In genomic region chr6:4775591-4776492, GRCh38 we compare ENCODE assay signal across 8 cellular contexts. TPM values are rescaled to one million over a fixed set of nuclear protein-coding genes. Genes with fewer than 3 reads are reported as not detected.
DNase-seq lines count a peak whose midpoint lies in the region; ATAC-seq, FAIRE-seq and TF ChIP-seq lines count a peak whose summit lies in the region.

A gene with protein sequence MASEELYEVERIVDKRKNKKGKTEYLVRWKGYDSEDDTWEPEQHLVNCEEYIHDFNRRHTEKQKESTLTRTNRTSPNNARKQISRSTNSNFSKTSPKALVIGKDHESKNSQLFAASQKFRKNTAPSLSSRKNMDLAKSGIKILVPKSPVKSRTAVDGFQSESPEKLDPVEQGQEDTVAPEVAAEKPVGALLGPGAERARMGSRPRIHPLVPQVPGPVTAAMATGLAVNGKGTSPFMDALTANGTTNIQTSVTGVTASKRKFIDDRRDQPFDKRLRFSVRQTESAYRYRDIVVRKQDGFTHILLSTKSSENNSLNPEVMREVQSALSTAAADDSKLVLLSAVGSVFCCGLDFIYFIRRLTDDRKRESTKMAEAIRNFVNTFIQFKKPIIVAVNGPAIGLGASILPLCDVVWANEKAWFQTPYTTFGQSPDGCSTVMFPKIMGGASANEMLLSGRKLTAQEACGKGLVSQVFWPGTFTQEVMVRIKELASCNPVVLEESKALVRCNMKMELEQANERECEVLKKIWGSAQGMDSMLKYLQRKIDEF (plus strand): TSS chr6:4776404. CDS start chr6:4776784, 380 bp downstream.

- DNase-seq in NCI-H2196 treated with DMSO at 0.1 percent for 48 hours (lab: John Stamatoyannopoulos, UW; ENCODE audit: unreplicated experiment), result peak; percentile 74
- peak; percentile 58 for DNase-seq in bronchial epithelial cell (ENCODE audit: low read depth)
- DNase-seq in inferior parietal cortex (ENCODE audit: extremely low spot score), result peak; percentile 76
- peak; percentile 97 for DNase-seq in spleen

- peaks cover 38% of the 10 kb centered on the region for H3K79me2 ChIP-seq in ACC112 (ENCODE audit: control insufficient read depth, insufficient read depth, low read length, unreplicated experiment)

- H3K27me3 ChIP-seq in ACC112 (ENCODE audit: insufficient read depth, low read length) (peaks cover 9% of the 10 kb centered on the region; the same call in 1 of the 2 replicates), bronchial epithelial cell (ENCODE audit: control insufficient read depth, insufficient read depth, low read length) (no peaks in the 10 kb centered on the region), spleen (replicated peaks in 1 of 7) (no peaks in the 10 kb centered on the region)

- H3K4me3 ChIP-seq in ACC112 (ENCODE audit: low read depth, low read length), result peak within 1 kb of the TSS; percentile 90
- H3K4me3 ChIP-seq in WI38 (ENCODE audit: low read depth, low read length), result peak within 1 kb of the TSS; percentile 66
- H3K4me3 ChIP-seq in bronchial epithelial cell (ENCODE audit: low read depth, low read length), result peak within 1 kb of the TSS; percentile 54
- H3K4me3 ChIP-seq in spleen, result peak within 1 kb of the TSS; percentile 56 to 94 (median 70)

- H3K9me3 ChIP-seq in spleen, result peaks cover 0 to 6% (median 2%) of the 10 kb centered on the region in 8 donors

- peak within 1 kb of the TSS; percentile 83 for H2AFZ ChIP-seq in ACC112 (ENCODE audit: low read length, unreplicated experiment)

- TF ChIP-seq POLR2A in spleen (IDR thresholded peaks at IDR 0.05), result peak in 2 of 3 donors; percentile 23 to 67

- WGBS in spleen, 5 donors, result 0 to 2% (median 1%) methylated on average over 15 to 133 of the region's 135 CpGs

- ATAC-seq in GM18873 (IDR thresholded peaks at IDR 0.05; ENCODE audit: low FRiP score, unreplicated experiment) (peak; percentile 51), HG03135 (IDR thresholded peaks at IDR 0.05; ENCODE audit: unreplicated experiment) (peak; percentile 65)

- TF ChIP-seq CTCF in WI38 (IDR thresholded peaks at IDR 0.05; ENCODE audit: low read depth, low read length) (no peak), bronchial epithelial cell (IDR thresholded peaks at IDR 0.05; ENCODE audit: insufficient read depth, low read length, severe bottlenecking) (peak; percentile 40), spleen (IDR thresholded peaks at IDR 0.05 in 8 of 11, conservative IDR thresholded peaks at IDR 0.05 in 3 of 11) (peak in 6 of 11 experiments; percentile 8 to 56 (median 36))

- H3K27ac ChIP-seq in ACC112 (ENCODE audit: low read depth, low read length), result peak within 1 kb of the TSS; percentile 43; the same call in 1 of the 2 replicates
- peak within 1 kb of the TSS; percentile 48 to 94 (median 88) for H3K27ac ChIP-seq in spleen

- H3K4me1 ChIP-seq in ACC112 (ENCODE audit: control insufficient read depth, insufficient read depth, low read length, unreplicated experiment) (peaks cover 9% of the 10 kb centered on the region), spleen (peaks cover 4 to 50% (median 36%) of the 10 kb centered on the region in 6 donors)

- no peak for FAIRE-seq in bronchial epithelial cell (lab: Jason Lieb, UNC)

- intact Hi-C loops in spleen (cut with DNase I; ENCODE audit: low total_unique reads), result loop anchor here (10.0 kb wide), 1 partner anchor 229 kb away; the partner anchor contains the start of gene RPP40

- H3K36me3 ChIP-seq in ACC112 (ENCODE audit: insufficient read depth, low read length) (no peaks in the 10 kb centered on the region), bronchial epithelial cell (ENCODE audit: control insufficient read depth, insufficient read depth, low read length) (no peaks in the 10 kb centered on the region), spleen (no peaks in the 10 kb centered on the region)

RNA-seq across cellular contexts. Expression of the gene that starts here (rescaled TPM):
- total RNA-seq in bronchial epithelial cell (46.1 and 50.7 TPM in 2 replicates), spleen (10 to 100 TPM; 33.5 to 48.4 (median 40.7) TPM)
- 1 to 10 TPM; 6.8 to 8.6 (median 7.8) TPM for polyA plus RNA-seq in spleen

Comparison
In these comparisons a context has a peak if more than half of its experiments do, and no peak if none do; other contexts are left out.
1. Peak in every context shown above with its lines: DNase-seq, ATAC-seq, H3K4me3 ChIP-seq and H3K27ac ChIP-seq.